30 cellular contexts compared by ENCODE assay signal in genomic region chr12:100789975-100790374, GRCh38. TPM values are rescaled to one million over a fixed set of nuclear protein-coding genes. Genes with fewer than 3 reads are reported as not detected.
"Had no signal": no experiment of that assay in that cellular context is flagged by ENCODE, and none has a peak within 500 bp of the region (broad histone marks: within the 10 kb centered on the region; RNA-seq: fewer than 3 reads in every experiment).

No MANE protein-coding gene starts in this region.

- DNase-seq: hypothalamus; immature natural killer cell; kidney; left colon; left lung; lower lobe of right lung; mammary epithelial cell; mesenchymal stem cell; naive thymus-derived CD8-positive, alpha-beta T cell; nucleus accumbens; pancreas; posterior cingulate gyrus; retina; right cardiac atrium; spleen; stimulated activated CD4-positive, alpha-beta T cell treated with anti-CD3 and anti-CD28 coated beads, Interleukin-4, amount 100 ng/mL, for 24 hours; stimulated activated naive CD4-positive, alpha-beta T cell; tibial artery; uterus had no signal

- H3K27ac Mint-ChIP-seq: immature natural killer cell; naive thymus-derived CD8-positive, alpha-beta T cell; nephron; stimulated activated effector memory CD8-positive, alpha-beta T cell treated with anti-CD3 and anti-CD28 coated beads, Interleukin-12 subunit alpha, Interleukin-12 subunit beta, amount 100 ng/mL, for 72 hours; stimulated activated naive CD8-positive, alpha-beta T cell treated with anti-CD3 and anti-CD28 coated beads, Interleukin-15, Interleukin-2, amounts not matched to agents 100 ng/mL and 50 ng/mL, for 24 hours; type B pancreatic cell had no signal

- H3K36me3 Mint-ChIP-seq: immature natural killer cell; naive thymus-derived CD8-positive, alpha-beta T cell; stimulated activated effector memory CD8-positive, alpha-beta T cell treated with anti-CD3 and anti-CD28 coated beads, Interleukin-12 subunit alpha, Interleukin-12 subunit beta, amount 100 ng/mL, for 72 hours; type B pancreatic cell had no signal

- ATAC-seq: left colon; left lung; lower lobe of right lung; naive thymus-derived CD8-positive, alpha-beta T cell; pancreas; right cardiac atrium; sciatic nerve; stimulated activated effector memory CD8-positive, alpha-beta T cell treated with anti-CD3 and anti-CD28 coated beads, Interleukin-12 subunit alpha, Interleukin-12 subunit beta, amount 100 ng/mL, for 72 hours had no signal

- H3K9me3 ChIP-seq: left lung, lower lobe of right lung, pancreas, prostate gland, spleen, suprapubic skin, thoracic aorta, tibial artery, uterus had no signal

- H3K4me1 Mint-ChIP-seq: immature natural killer cell; stimulated activated effector memory CD8-positive, alpha-beta T cell treated with anti-CD3 and anti-CD28 coated beads, Interleukin-12 subunit alpha, Interleukin-12 subunit beta, amount 100 ng/mL, for 72 hours had no signal

- H3K4me3 ChIP-seq: left lung, lower lobe of right lung, pancreas, prostate gland, skin epidermis, spleen, suprapubic skin, thoracic aorta, tibial artery, uterus had no signal

- H3K4me3 Mint-ChIP-seq: immature natural killer cell; naive thymus-derived CD8-positive, alpha-beta T cell; nephron; neural crest cell; stimulated activated effector memory CD8-positive, alpha-beta T cell treated with anti-CD3 and anti-CD28 coated beads, Interleukin-12 subunit alpha, Interleukin-12 subunit beta, amount 100 ng/mL, for 72 hours; stimulated activated naive CD8-positive, alpha-beta T cell treated with anti-CD3 and anti-CD28 coated beads, Interleukin-15, Interleukin-2, amounts not matched to agents 100 ng/mL and 50 ng/mL, for 24 hours; type B pancreatic cell had no signal

- H3K4me1 ChIP-seq: left lung, lower lobe of right lung, pancreas, prostate gland, spleen, suprapubic skin, uterus had no signal

- H3K27ac ChIP-seq: left lung, lower lobe of right lung, pancreas, prostate gland, skin epidermis, spleen, suprapubic skin, thoracic aorta, tibial artery, uterus had no signal

- H3K27me3 ChIP-seq: tibial artery, uterus had no signal

- H3K36me3 ChIP-seq: left lung, lower lobe of right lung, pancreas, prostate gland, spleen, suprapubic skin, thoracic aorta, tibial artery, uterus had no signal

- H3K9me3 Mint-ChIP-seq: nephron, neural crest cell, type B pancreatic cell had no signal

RNA-seq across cellular contexts. Expression of gene ANO4, which starts 4.6 kb away (rescaled TPM):
- total RNA-seq: naive thymus-derived CD8-positive, alpha-beta T cell; osteoblast; thoracic aorta had no signal
- polyA plus RNA-seq: immature natural killer cell; naive thymus-derived CD8-positive, alpha-beta T cell; spleen had no signal
